ENCODE assay signal across 22 cellular contexts in the genomic region with DNA sequence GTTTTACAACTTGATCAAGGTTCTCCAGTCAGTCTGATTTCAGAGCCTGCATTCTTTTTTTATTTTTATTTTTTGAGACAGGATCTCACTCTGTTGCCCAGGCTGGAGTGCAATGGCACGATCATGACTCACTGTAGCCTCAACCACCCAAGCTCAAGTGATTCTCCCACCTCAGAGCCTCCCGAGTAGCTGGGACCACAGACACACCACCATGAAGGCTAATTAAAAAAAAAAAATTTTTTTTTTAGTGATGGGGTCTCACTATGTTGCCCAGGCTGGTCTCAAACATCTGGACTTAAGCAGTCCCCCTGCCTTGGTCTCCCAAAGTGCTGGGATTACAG.
DNase-seq lines count a peak whose midpoint lies in the region; ATAC-seq, FAIRE-seq and TF ChIP-seq lines count a peak whose summit lies in the region.
"Had no signal": no experiment of that assay in that cellular context is flagged by ENCODE, and none has a peak within 500 bp of the region (broad histone marks: within the 10 kb centered on the region; RNA-seq: fewer than 3 reads in every experiment).

No MANE protein-coding gene starts in this region.

- no peak for ATAC-seq in activated CD4-positive, CD25-positive, alpha-beta regulatory T cell treated with anti-CD3 and anti-CD28 coated beads, Interleukin-2, amount 50 U/mL, for 24 hours
- ATAC-seq: activated T-cell treated with anti-CD3 and anti-CD28 coated beads, Interleukin-2, amount 50 U/mL, for 72 hours; stimulated activated naive CD8-positive, alpha-beta T cell treated with anti-CD3 and anti-CD28 coated beads, Interleukin-15, amount 100 ng/mL, for 72 hours had no signal

- DNase-seq in Daoy (ENCODE audit: low read depth): peak; percentile 55
- DNase-seq in RWPE1 (ENCODE audit: low spot score): no peak
- DNase-seq in endothelial cell of umbilical vein (ENCODE audit: low read depth, low spot score): no peak
- DNase-seq in activated naive CD4-positive, alpha-beta T cell treated with Interleukin-2 at 50 U/mL for 16 hours: no peak
- no peak for DNase-seq in OCI-LY7 (ENCODE audit: low spot score)
- DNase-seq in DMS 273 treated with DMSO at 0.1 percent for 48 hours (lab: John Stamatoyannopoulos, UW): no peak
- DNase-seq: activated CD4-positive, alpha-beta T cell treated with anti-CD3 and anti-CD28 coated beads for 48 hours; activated naive CD4-positive, alpha-beta T cell treated with anti-CD3 and anti-CD28 coated beads, Interleukin-2, amount 50 U/mL, for 16 hours; activated T-cell treated with anti-CD3 and anti-CD28 coated beads, Interleukin-2, amount 50 U/mL, for 72 hours; Calu3; effector CD8-positive, alpha-beta T cell; NCI-H187; SIG-M5; stimulated activated CD4-positive, alpha-beta T cell treated with anti-CD3 and anti-CD28 coated beads, Interleukin-12 subunit alpha, Interleukin-12 subunit beta, amount 100 ng/mL, for 4 hours; stimulated activated naive CD8-positive, alpha-beta T cell treated with anti-CD3 and anti-CD28 coated beads, Interleukin-15, amount 100 ng/mL, for 72 hours; upper lobe of right lung had no signal

- no peak overlapping the region for H3K4me2 ChIP-seq in endothelial cell of umbilical vein (ENCODE audit: insufficient read depth, low read length)
- no peak overlapping the region for H3K4me2 ChIP-seq in skeletal muscle satellite cell (ENCODE audit: low read length)
- H3K4me2 ChIP-seq in OCI-LY7 (ENCODE audit: low read length): no peak overlapping the region
- H3K4me2 ChIP-seq: KMS-11 had no signal

- no peaks in the 10 kb centered on the region for H3K9me1 ChIP-seq in endothelial cell of umbilical vein (replicated peaks; ENCODE audit: control insufficient read depth, extremely low read depth, insufficient read depth, low read length)

- H2AFZ ChIP-seq in endothelial cell of umbilical vein (ENCODE audit: low read depth, low read length) (no peak overlapping the region), OCI-LY7 (ENCODE audit: low read length) (no peak overlapping the region)

- no peaks in the 10 kb centered on the region for H3K9me2 ChIP-seq in OCI-LY7 (ENCODE audit: insufficient read depth, low read length)

- H3K36me3 ChIP-seq in endothelial cell of umbilical vein (ENCODE audit: control insufficient read depth in 2 of 2, extremely low read depth in 1 of 2, insufficient read depth in 2 of 2, low read length in 2 of 2) (no peaks in the 10 kb centered on the region), skeletal muscle satellite cell (ENCODE audit: insufficient read depth, low read length) (peaks cover 11% of the 10 kb centered on the region), OCI-LY7 (ENCODE audit: insufficient read depth, low read length) (no peaks in the 10 kb centered on the region)
- H3K36me3 ChIP-seq: neutrophil, upper lobe of right lung had no signal

- H3K9ac ChIP-seq in endothelial cell of umbilical vein (replicated peaks; ENCODE audit: extremely low read depth, insufficient read depth, low read length) (peak overlapping the region; percentile 75), skeletal muscle satellite cell (ENCODE audit: low read depth, low read length) (peak overlapping the region; percentile 39)
- H3K9ac ChIP-seq: KMS-11 had no signal

- no peak for FAIRE-seq in endothelial cell of umbilical vein (lab: Jason Lieb, UNC)
- FAIRE-seq: H1 had no signal

- H4K20me1 ChIP-seq in endothelial cell of umbilical vein (replicated peaks; ENCODE audit: control insufficient read depth, extremely low read depth, insufficient read depth, low read length) (no peaks in the 10 kb centered on the region), OCI-LY7 (ENCODE audit: insufficient read depth, low read length) (no peaks in the 10 kb centered on the region)

- TF ChIP-seq CTCF in RWPE1 (conservative IDR thresholded peaks at IDR 0.05; ENCODE audit: low read depth): no peak
- no peak for TF ChIP-seq CTCF in endothelial cell of umbilical vein (IDR thresholded peaks at IDR 0.05; ENCODE audit: extremely low read depth in 1 of 2, insufficient read depth in 1 of 2, low read depth in 1 of 2, low read length in 2 of 2)
- no peak for TF ChIP-seq CTCF in OCI-LY7 (conservative IDR thresholded peaks at IDR 0.05; ENCODE audit: low read length)

- POLR2A ChIA-PET in RWPE1 (lab: Yijun Ruan, JAX; ENCODE audit: low non-redundant PET): no interaction called here
- POLR2A ChIA-PET in endothelial cell of umbilical vein (lab: Charles Lee): no interaction called here
- POLR2A ChIA-PET in OCI-LY7 (lab: Charles Lee): no interaction called here

- H3K4me1 ChIP-seq in endothelial cell of umbilical vein (ENCODE audit: control insufficient read depth, extremely low read depth, insufficient read depth, low read length) (peaks cover 34% of the 10 kb centered on the region), skeletal muscle satellite cell (ENCODE audit: control insufficient read depth, insufficient read depth, low read length) (peaks cover 38% of the 10 kb centered on the region), OCI-LY7 (ENCODE audit: insufficient read depth, low read length, poor library complexity, severe bottlenecking) (no peaks in the 10 kb centered on the region)
- H3K4me1 ChIP-seq: upper lobe of right lung had no signal

- intact Hi-C loops in endothelial cell of umbilical vein (cut with micrococcal nuclease): loop anchor here (5.0 kb wide), 1 partner anchor 223 kb away; no protein-coding TSS in a partner anchor
- intact Hi-C loops in OCI-LY7 (cut with micrococcal nuclease; ENCODE audit: unreplicated experiment): no loop called here

- H3K27me3 ChIP-seq in endothelial cell of umbilical vein (ENCODE audit: control insufficient read depth in 2 of 2, insufficient read depth in 2 of 2, low read length in 2 of 2) (no peaks in the 10 kb centered on the region), skeletal muscle satellite cell (ENCODE audit: control insufficient read depth, insufficient read depth, low read length) (no peaks in the 10 kb centered on the region)
- H3K27me3 ChIP-seq: neutrophil, upper lobe of right lung had no signal

- H3K9me3 ChIP-seq in endothelial cell of umbilical vein (replicated peaks; ENCODE audit: control insufficient read depth, insufficient read depth, low read length): no peaks in the 10 kb centered on the region
- no peaks in the 10 kb centered on the region for H3K9me3 ChIP-seq in skeletal muscle satellite cell (replicated peaks; ENCODE audit: low read length)
- H3K9me3 ChIP-seq in OCI-LY7 (ENCODE audit: low read length): no peaks in the 10 kb centered on the region
- H3K9me3 ChIP-seq: neutrophil, upper lobe of right lung had no signal

- CTCF ChIA-PET in RWPE1 (lab: Yijun Ruan, JAX): no interaction called here
- CTCF ChIA-PET in endothelial cell of umbilical vein (lab: Charles Lee): interaction anchor here (1.3 to 3.2 kb wide), 4 partner anchors 32 to 119 kb away, joined by 4 to 21 read pairs (median 10); no protein-coding TSS in a partner anchor
- CTCF ChIA-PET in OCI-LY7 (lab: Charles Lee; ENCODE audit: unreplicated experiment): no interaction called here

- H3K79me2 ChIP-seq in endothelial cell of umbilical vein (ENCODE audit: control insufficient read depth, insufficient read depth, low read length) (no peaks in the 10 kb centered on the region), OCI-LY7 (ENCODE audit: insufficient read depth, low read depth, low read length) (no peaks in the 10 kb centered on the region)

- dilution Hi-C loops in endothelial cell of umbilical vein (cut with MboI; ENCODE audit: extremely low pct_ligation_motif_present, low sequenced_read_pairs): no loop called here

- no peak for TF ChIP-seq POLR2A in endothelial cell of umbilical vein (IDR thresholded peaks at IDR 0.05; ENCODE audit: low read depth, low read length)

- H3K4me3 ChIP-seq in endothelial cell of umbilical vein (replicated peaks in 1 of 3; ENCODE audit: insufficient read depth in 1 of 3, low read depth in 1 of 3, low read length in 3 of 3) (no peak overlapping the region), skeletal muscle satellite cell (ENCODE audit: low read length) (no peak overlapping the region), OCI-LY7 (ENCODE audit: low read depth, low read length, poor library complexity, severe bottlenecking) (no peak overlapping the region)
- H3K4me3 ChIP-seq: lung, upper lobe of right lung had no signal

- TSS peak; percentile 53 for BruUV-seq in endothelial cell of umbilical vein (replicated peaks; lab: Mats Ljungman, UMichigan)
- BruUV-seq in OCI-LY7 (replicated peaks; lab: Mats Ljungman, UMichigan): no TSS peak

- H3K27ac ChIP-seq in RWPE1 (peak overlapping the region; percentile 94), endothelial cell of umbilical vein (ENCODE audit: insufficient read depth, low read depth, low read length) (peak overlapping the region; percentile 95), OCI-LY7 (ENCODE audit: low read depth, low read length, poor library complexity, severe bottlenecking) (no peak overlapping the region)
- H3K27ac ChIP-seq: KMS-11, neutrophil had no signal

TF ChIP-seq in endothelial cell of umbilical vein, 7 proteins besides CTCF, POLR2A, EP300 and RAD21:
- no peak for TF ChIP-seq EZH2 (IDR thresholded peaks at IDR 0.05; ENCODE audit: borderline replicate concordance, low read depth, low read length, severe bottlenecking)
- TF ChIP-seq POLR2AphosphoS5 (IDR thresholded peaks at IDR 0.05; ENCODE audit: insufficient read depth, low read depth, low read length): no peak
- TF ChIP-seq FOS (IDR thresholded peaks at IDR 0.05; ENCODE audit: borderline replicate concordance, insufficient read depth, low read length): no peak
- TF ChIP-seq GATA2 (IDR thresholded peaks at IDR 0.05; ENCODE audit: insufficient read depth, insufficient read length, low read depth, low read length): no peak
- TF ChIP-seq, protein P1, sequence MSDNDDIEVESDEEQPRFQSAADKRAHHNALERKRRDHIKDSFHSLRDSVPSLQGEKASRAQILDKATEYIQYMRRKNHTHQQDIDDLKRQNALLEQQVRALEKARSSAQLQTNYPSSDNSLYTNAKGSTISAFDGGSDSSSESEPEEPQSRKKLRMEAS (IDR thresholded peaks at IDR 0.05; ENCODE audit: insufficient read depth, insufficient read length): no peak
- TF ChIP-seq MYC (IDR thresholded peaks at IDR 0.05; ENCODE audit: low read depth, low read length): no peak
- TF ChIP-seq JUN (IDR thresholded peaks at IDR 0.05; ENCODE audit: borderline replicate concordance, insufficient read depth, insufficient read length, low read depth): no peak
